Comparison of ENCODE assay signal across 8 cellular contexts in the genomic region with DNA sequence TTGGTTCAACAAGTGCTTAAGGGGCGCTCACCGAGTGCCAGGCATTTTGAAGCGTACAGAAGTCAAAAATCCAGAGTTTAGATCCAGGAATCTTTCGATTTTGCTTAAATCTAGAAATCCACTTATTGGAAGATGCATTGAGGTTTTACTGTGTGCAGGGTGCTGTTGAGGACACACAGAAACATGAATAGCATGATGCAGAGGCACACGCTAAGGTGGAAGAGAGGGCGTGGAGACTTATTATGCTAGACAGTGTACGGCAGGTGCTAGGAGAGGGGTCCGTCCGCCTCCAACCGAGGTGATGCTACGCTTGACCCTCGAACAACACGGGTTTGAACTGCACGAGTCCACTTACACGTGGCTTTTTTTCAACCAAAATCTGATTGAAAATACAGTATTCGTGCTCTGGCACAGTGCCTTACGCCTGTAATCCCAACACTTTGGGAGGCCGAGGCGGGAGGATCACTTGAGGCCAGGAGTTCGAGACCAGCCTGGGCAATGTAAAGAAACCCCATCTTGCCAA. TPM values are rescaled to one million over a fixed set of nuclear protein-coding genes. Genes with fewer than 3 reads are reported as not detected.
DNase-seq lines count a peak whose midpoint lies in the region; ATAC-seq and TF ChIP-seq lines count a peak whose summit lies in the region.

No MANE protein-coding gene starts in this region.

- TF ChIP-seq EP300 in sigmoid colon (IDR thresholded peaks at IDR 0.05) = no peak

- H3K27me3 Mint-ChIP-seq in GM23338 (ENCODE audit: insufficient read depth, low read depth, poor library complexity) = peaks cover 5% of the 10 kb centered on the region

- H4K20me1 ChIP-seq in GM23338 (replicated peaks; ENCODE audit: insufficient read depth) = peaks cover 5% of the 10 kb centered on the region; the same call in 1 of the 2 replicates

- H3K36me3 ChIP-seq in GM23338 (ENCODE audit: insufficient read depth) (no peaks in the 10 kb centered on the region), cardiac muscle cell (peaks cover 7% of the 10 kb centered on the region), sigmoid colon (no peaks in the 10 kb centered on the region)

- 9 to 32% methylated on average over 20 of the region's 20 CpGs for WGBS in sigmoid colon, 2 donors

- H3K27me3 ChIP-seq in GM23338 (ENCODE audit: insufficient read depth) = peaks cover 13% of the 10 kb centered on the region
- H3K27me3 ChIP-seq in cardiac muscle cell = no peaks in the 10 kb centered on the region
- H3K27me3 ChIP-seq in sigmoid colon = no peaks in the 10 kb centered on the region

- peak overlapping the region; percentile 83 for H3K4me3 ChIP-seq in GM23338
- peak overlapping the region; percentile 64 for H3K4me3 ChIP-seq in cardiac muscle cell
- peak overlapping the region; percentile 77 to 91 (median 86) for H3K4me3 ChIP-seq in sigmoid colon

- H3K9me3 ChIP-seq in cardiac muscle cell (ENCODE audit: low read depth) = no peaks in the 10 kb centered on the region
- no peaks in the 10 kb centered on the region for H3K9me3 ChIP-seq in sigmoid colon

- peak overlapping the region; percentile 77; the same call in 1 of the 2 replicates for H3K27ac ChIP-seq in GM23338 (ENCODE audit: low read depth)
- H3K27ac ChIP-seq in VCaP = peak overlapping the region; percentile 81
- peak overlapping the region; percentile 95 for H3K27ac ChIP-seq in cardiac muscle cell
- H3K27ac ChIP-seq in sigmoid colon = peak overlapping the region; percentile 93 to 98 (median 96)

- ATAC-seq in GM23338 (no peak), GM19328 (IDR thresholded peaks at IDR 0.05; ENCODE audit: unreplicated experiment) (no peak), GM18505 (IDR thresholded peaks at IDR 0.05; ENCODE audit: unreplicated experiment) (no peak)

- H3K4me3 Mint-ChIP-seq in GM23338 = peak overlapping the region; percentile 93

- H3K4me1 ChIP-seq in GM23338 (ENCODE audit: insufficient read depth) = peaks cover 35% of the 10 kb centered on the region
- H3K4me1 ChIP-seq in cardiac muscle cell (ENCODE audit: low read depth) = peaks cover 16% of the 10 kb centered on the region
- H3K4me1 ChIP-seq in sigmoid colon = peaks cover 0 to 41% (median 30%) of the 10 kb centered on the region in 4 donors

- H3K36me3 Mint-ChIP-seq in GM23338 (ENCODE audit: low read depth) = no peaks in the 10 kb centered on the region; the same call in 1 of the 3 replicates

- DNase-seq in GM23338 (ENCODE audit: low spot score) = no peak
- no peak for DNase-seq in cardiac muscle cell (ENCODE audit: low read depth in 1 of 2, low spot score in 1 of 2)
- DNase-seq in sigmoid colon = no peak
- no peak for DNase-seq in NCI-H2227 (lab: John Stamatoyannopoulos, UW; ENCODE audit: unreplicated experiment)
- DNase-seq in pons (ENCODE audit: low spot score) = no peak

- TF ChIP-seq POLR2A in sigmoid colon (IDR thresholded peaks at IDR 0.05) (no peak), GM18505 (IDR thresholded peaks at IDR 0.05; ENCODE audit: borderline replicate concordance, extremely low read depth, insufficient read depth, insufficient read length) (no peak)

- peak overlapping the region; percentile 60; the same call in 1 of the 2 replicates for H3K27ac Mint-ChIP-seq in GM23338

- H3K4me1 Mint-ChIP-seq in GM23338 = peaks cover 32% of the 10 kb centered on the region

- peak overlapping the region; percentile 89 for H3K4me2 ChIP-seq in GM23338

- H3K9me3 Mint-ChIP-seq in GM23338 = no peaks in the 10 kb centered on the region

- TF ChIP-seq CTCF in GM23338 (conservative IDR thresholded peaks at IDR 0.05; ENCODE audit: low read depth in 2 of 2) (no peak), VCaP (conservative IDR thresholded peaks at IDR 0.05) (no peak), cardiac muscle cell (IDR thresholded peaks at IDR 0.05; ENCODE audit: low read depth, low read length) (no peak), sigmoid colon (IDR thresholded peaks at IDR 0.05) (no peak)

- intact Hi-C loops in sigmoid colon (cut with DNase I) = loop anchor here (5.0 kb wide), 2 partner anchors 61 to 121 kb away; no protein-coding TSS in a partner anchor

- 0 out of 2 replicates have a peak, but pooled peaks cover 5% of the 10 kb centered on the region for H3F3A ChIP-seq in GM23338 (replicated peaks; ENCODE audit: low read depth)

- H2AFZ ChIP-seq in GM23338 = peak overlapping the region; percentile 93

- no peaks in the 10 kb centered on the region for H3K9me2 ChIP-seq in GM23338 (ENCODE audit: insufficient read depth)

- H3K79me2 ChIP-seq in GM23338 (replicated peaks; ENCODE audit: insufficient read depth) = peaks cover 35% of the 10 kb centered on the region

TF ChIP-seq in GM23338, 12 proteins besides CTCF, POLR2A, EP300 and RAD21:
- TF ChIP-seq EZH2 (IDR thresholded peaks at IDR 0.05; ENCODE audit: low read depth, unreplicated experiment) (no peak), ETS1 (IDR thresholded peaks at IDR 0.05) (no peak), EZH2phosphoT487 (IDR thresholded peaks at IDR 0.05; ENCODE audit: unreplicated experiment) (no peak), ZNF114 (CRISPR knock-in tag; IDR thresholded peaks at IDR 0.05) (no peak), JUNB (IDR thresholded peaks at IDR 0.05; ENCODE audit: unreplicated experiment) (no peak), ZNF462 (CRISPR knock-in tag; IDR thresholded peaks at IDR 0.05) (no peak)
TF ChIP-seq in GM23338: peak in this region for 0.

RNA-seq across cellular contexts. Expression of gene KIF13A, which starts 1.0 kb away (rescaled TPM):
- 28.2 and 32.8 TPM in 2 replicates for total RNA-seq in GM23338 (2014; rRNA removed; shearing (Covaris generic))
- polyA plus RNA-seq in GM23338 (2016; fragmentation: Nextera tagmentation; extraction: Ambion mirVana) (8.4 and 11.4 TPM in 2 replicates), cardiac muscle cell (39.1 and 65.2 TPM in 2 replicates), sigmoid colon (10 to 100 TPM; 18.5 to 23.4 (median 20.9) TPM)
- total RNA-seq in cardiac muscle cell (55.8 and 96.9 TPM in 2 replicates), sigmoid colon (10 to 100 TPM; 55.3 to 73.8 (median 62.8) TPM)
